In genomic region chrX:67949270-67949669, GRCh38 we compare ENCODE assay signal across 26 cellular contexts.
"Had no signal": no experiment of that assay in that cellular context is flagged by ENCODE, and none has a peak within 500 bp of the region (broad histone marks: within the 10 kb centered on the region; RNA-seq: fewer than 3 reads in every experiment).

No MANE protein-coding gene starts in this region.

- H3K27me3 ChIP-seq: colonic mucosa, esophagus muscularis mucosa, esophagus squamous epithelium, foreskin keratinocyte, gastrocnemius medialis, gastroesophageal sphincter, heart left ventricle, heart right ventricle had no signal

- H3K27ac ChIP-seq: colonic mucosa, coronary artery, dorsolateral prefrontal cortex, epithelial cell of prostate, esophagus muscularis mucosa, esophagus squamous epithelium, foreskin keratinocyte, gastrocnemius medialis, gastroesophageal sphincter, heart left ventricle, heart right ventricle had no signal

- H3K4me1 ChIP-seq: colonic mucosa, esophagus muscularis mucosa, esophagus squamous epithelium, foreskin keratinocyte, gastrocnemius medialis, gastroesophageal sphincter, heart left ventricle, heart right ventricle had no signal

- H3K36me3 ChIP-seq: colonic mucosa, esophagus muscularis mucosa, esophagus squamous epithelium, gastrocnemius medialis, gastroesophageal sphincter, heart left ventricle, heart right ventricle had no signal

- ATAC-seq: effector memory CD8-positive, alpha-beta T cell; esophagus mucosa; foreskin keratinocyte; gastrocnemius medialis; gastroesophageal sphincter; heart left ventricle; heart right ventricle had no signal

- H3K9me3 ChIP-seq: colonic mucosa, gastrocnemius medialis, gastroesophageal sphincter, heart left ventricle had no signal

- H3K4me3 ChIP-seq: colonic mucosa, coronary artery, dorsolateral prefrontal cortex, esophagus muscularis mucosa, esophagus squamous epithelium, gastrocnemius medialis, gastroesophageal sphincter, heart left ventricle, heart right ventricle had no signal

- FAIRE-seq: endothelial cell of umbilical vein, frontal cortex had no signal

- DNase-seq: colonic mucosa; cortex of kidney; dermis blood vessel endothelial cell; dorsolateral prefrontal cortex; effector CD4-positive, alpha-beta T cell; effector CD8-positive, alpha-beta T cell; effector memory CD4-positive, alpha-beta T cell; effector memory CD8-positive, alpha-beta T cell; endodermal cell; erythroblast; esophagus squamous epithelium; foreskin fibroblast; foreskin keratinocyte; foreskin melanocyte; gastrocnemius medialis; glutamatergic neuron; head of caudate nucleus; heart left ventricle; heart right ventricle had no signal
